Comparison of ENCODE assay signal across 8 cellular contexts in genomic region chr11:73625690-73626318, GRCh38. TPM values are rescaled to one million over a fixed set of nuclear protein-coding genes. Genes with fewer than 3 reads are reported as not detected.
DNase-seq lines count a peak whose midpoint lies in the region; ATAC-seq, FAIRE-seq and TF ChIP-seq lines count a peak whose summit lies in the region.

No MANE protein-coding gene starts in this region.

- H3K79me2 ChIP-seq in GM23338 (replicated peaks; ENCODE audit: insufficient read depth) (no peaks in the 10 kb centered on the region), keratinocyte (ENCODE audit: control insufficient read depth, insufficient read depth, low read length) (no peaks in the 10 kb centered on the region)

- H3K9me3 Mint-ChIP-seq in GM23338 = no peaks in the 10 kb centered on the region; the same call in 2 of the 3 replicates

- H3K9ac ChIP-seq in keratinocyte (ENCODE audit: control insufficient read depth, extremely low read depth, insufficient read depth, low read length) = no peak overlapping the region

- TF ChIP-seq CTCF in GM23338 (conservative IDR thresholded peaks at IDR 0.05; ENCODE audit: low read depth in 2 of 2) (peak; percentile 95 to 96), cardiac fibroblast (IDR thresholded peaks at IDR 0.05; ENCODE audit: low read depth, low read length) (peak; percentile 94), keratinocyte (optimal IDR thresholded peaks at IDR 0.05 in 1 of 3, IDR thresholded peaks at IDR 0.05 in 1 of 3, conservative IDR thresholded peaks at IDR 0.05 in 1 of 3; ENCODE audit: extremely low read depth in 1 of 3, insufficient read depth in 2 of 3, low read length in 3 of 3) (peak; percentile 74 to 93 (median 86))

- no peak overlapping the region for H3K27ac Mint-ChIP-seq in GM23338

- peaks cover 6% of the 10 kb centered on the region; the same call in 1 of the 2 replicates for H3F3A ChIP-seq in GM23338 (replicated peaks; ENCODE audit: low read depth)

- dilution Hi-C loops in keratinocyte (cut with MboI; ENCODE audit: extremely low pct_ligation_motif_present, low sequenced_read_pairs) = no loop called here

- FAIRE-seq in keratinocyte (lab: Jason Lieb, UNC) = peak; percentile 65

- H3K4me3 Mint-ChIP-seq in GM23338 = no peak overlapping the region

- H3K4me1 ChIP-seq in GM23338 (ENCODE audit: insufficient read depth) (peaks cover 25% of the 10 kb centered on the region), keratinocyte (ENCODE audit: control insufficient read depth, extremely low read depth, insufficient read depth, low read length) (no peaks in the 10 kb centered on the region)

- in situ Hi-C loops in ACHN (cut with HindIII; ENCODE audit: low pct_ligation_motif_present, low pct_unique_long_range_greater_than_20kb, low sequenced_read_pairs) = no loop called here

- no peak overlapping the region for H2AFZ ChIP-seq in GM23338
- peak overlapping the region; percentile 40 for H2AFZ ChIP-seq in keratinocyte (ENCODE audit: control insufficient read depth, low read length)

- no peaks in the 10 kb centered on the region for H3K9me2 ChIP-seq in GM23338 (ENCODE audit: insufficient read depth)

- no peaks in the 10 kb centered on the region for H3K9me3 ChIP-seq in keratinocyte (ENCODE audit: control insufficient read depth, low read depth, low read length)

- DNase-seq in ACHN (peak; percentile 67), GM23338 (ENCODE audit: low spot score) (peak; percentile 89), NCI-H345 treated with DMSO at 0.1 percent for 48 hours (lab: John Stamatoyannopoulos, UW; ENCODE audit: unreplicated experiment) (peak; percentile 66), cardiac fibroblast (ENCODE audit: low read depth in 2 of 2) (peak; percentile 72 to 76), keratinocyte (ENCODE audit: low read depth, low spot score) (no peak)
- DNase-seq in activated CD4-positive, CD25-positive, alpha-beta regulatory T cell (lab: John Stamatoyannopoulos, UW) = peak; percentile 23 to 43 (median 40)
- peak; percentile 36 to 48 (median 42) for DNase-seq in stimulated activated CD4-positive, alpha-beta T cell treated with anti-CD3 and anti-CD28 coated beads, Interleukin-1b, Interleukin-23, amount 100 ng/mL, for 24 hours (ENCODE audit: low read depth in 4 of 4, low spot score in 1 of 4)

- H3K36me3 ChIP-seq in GM23338 (ENCODE audit: insufficient read depth) (no peaks in the 10 kb centered on the region), keratinocyte (ENCODE audit: control insufficient read depth in 2 of 2, extremely low read depth in 1 of 2, insufficient read depth in 2 of 2, low read length in 2 of 2) (no peaks in the 10 kb centered on the region)

- H3K4me2 ChIP-seq in GM23338 = no peak overlapping the region
- H3K4me2 ChIP-seq in keratinocyte (ENCODE audit: control insufficient read depth, extremely low read depth, insufficient read depth, low read depth, low read length) = peak overlapping the region; percentile 45

- 0 out of 2 replicates have a peak, but pooled peaks cover 8% of the 10 kb centered on the region for H4K20me1 ChIP-seq in GM23338 (replicated peaks; ENCODE audit: insufficient read depth)
- no peaks in the 10 kb centered on the region for H4K20me1 ChIP-seq in keratinocyte (ENCODE audit: control insufficient read depth, extremely low read depth, insufficient read depth, low read length)

- ATAC-seq in GM23338 (peak; percentile 72), HG03097 (IDR thresholded peaks at IDR 0.05; ENCODE audit: low FRiP score, unreplicated experiment) (no peak)

- no peak overlapping the region for H3K27ac ChIP-seq in GM23338 (ENCODE audit: low read depth)
- H3K27ac ChIP-seq in keratinocyte (ENCODE audit: control insufficient read depth, insufficient read depth, low read length) = no peak overlapping the region

- peaks cover 52% of the 10 kb centered on the region for H3K27me3 Mint-ChIP-seq in GM23338 (ENCODE audit: insufficient read depth, low read depth, poor library complexity)

- no peaks in the 10 kb centered on the region for H3K9me1 ChIP-seq in keratinocyte (ENCODE audit: control insufficient read depth, extremely low read depth, insufficient read depth, low read length)

- H3K27me3 ChIP-seq in GM23338 (ENCODE audit: insufficient read depth) (peaks cover 75% of the 10 kb centered on the region), keratinocyte (ENCODE audit: control insufficient read depth, extremely low read depth, insufficient read depth, low read length) (peaks cover 13% of the 10 kb centered on the region)

- no peak overlapping the region for H3K4me3 ChIP-seq in GM23338
- peak overlapping the region in 1 of 2 donors; percentile 30 for H3K4me3 ChIP-seq in cardiac fibroblast (replicated peaks in 1 of 2; ENCODE audit: low read depth in 2 of 2, low read length in 2 of 2)
- H3K4me3 ChIP-seq in keratinocyte (ENCODE audit: control insufficient read depth in 2 of 3, extremely low read depth in 1 of 3, insufficient read depth in 2 of 3, low read depth in 1 of 3, low read length in 3 of 3) = no peak overlapping the region

- no peaks in the 10 kb centered on the region for H3K36me3 Mint-ChIP-seq in GM23338 (ENCODE audit: low read depth)

- peaks cover 30% of the 10 kb centered on the region for H3K4me1 Mint-ChIP-seq in GM23338

TF ChIP-seq in GM23338, 12 proteins besides CTCF, POLR2A, EP300 and RAD21:
- TF ChIP-seq ETS1 (IDR thresholded peaks at IDR 0.05) (no peak), STAT1 (IDR thresholded peaks at IDR 0.05; ENCODE audit: unreplicated experiment) (no peak), EZH2 (IDR thresholded peaks at IDR 0.05; ENCODE audit: low read depth, unreplicated experiment) (no peak)

RNA-seq across cellular contexts. Expression of gene PLEKHB1, which starts 20.6 kb away (rescaled TPM):
- total RNA-seq in GM23338 (2014; rRNA removed; shearing (Covaris generic)) = 10.3 and 20.1 TPM in 2 replicates
- 20.8 and 25.8 TPM in 2 replicates for polyA plus RNA-seq in GM23338 (2016; fragmentation: Nextera tagmentation; extraction: Ambion mirVana)
- 0.12 TPM in 1 of 3 replicates, not detected in the others for polyA plus RNA-seq in keratinocyte
- polyA plus RNA-seq in keratinocyte (2011; ENCODE audit: low read depth) = not detected
- polyA plus RNA-seq in keratinocyte (2011; cell fraction: cytosol; rRNA removed) = 0.04 and 0.06 TPM in 2 replicates
- 0.05 TPM in 1 of 2 replicates, not detected in the other for polyA plus RNA-seq in keratinocyte (2011; cell fraction: nucleus; rRNA removed)
- 0.45 TPM in 1 of 2 replicates, not detected in the other for polyA plus RNA-seq in keratinocyte (2012; ENCODE audit: low replicate concordance)
- polyA minus RNA-seq in keratinocyte = not detected in 3 replicates
- not detected for polyA minus RNA-seq in keratinocyte (2011; cell fraction: cytosol; rRNA and poly(A)+ RNA removed)
- not detected in 2 replicates for polyA minus RNA-seq in keratinocyte (2011; cell fraction: nucleus; rRNA and poly(A)+ RNA removed)

RNA-seq across cellular contexts. Expression of gene FAM168A, which starts 27.9 kb away (rescaled TPM):
- total RNA-seq in GM23338 (2014; rRNA removed; shearing (Covaris generic)) = 17.9 and 20.3 TPM in 2 replicates
- 8.0 and 9.6 TPM in 2 replicates for polyA plus RNA-seq in GM23338 (2016; fragmentation: Nextera tagmentation; extraction: Ambion mirVana)
- polyA plus RNA-seq in keratinocyte = 11.8 to 15.2 TPM (median 13.5 TPM) in 3 replicates
- polyA plus RNA-seq in keratinocyte (2011; ENCODE audit: low read depth) = 4.3 TPM
- polyA plus RNA-seq in keratinocyte (2011; cell fraction: cytosol; rRNA removed) = 11.3 and 11.4 TPM in 2 replicates
- polyA plus RNA-seq in keratinocyte (2011; cell fraction: nucleus; rRNA removed) = 24.7 and 30.1 TPM in 2 replicates
- 6.5 and 14.6 TPM in 2 replicates for polyA plus RNA-seq in keratinocyte (2012; ENCODE audit: low replicate concordance)
- polyA minus RNA-seq in keratinocyte = 24.5 to 45.5 TPM (median 32.6 TPM) in 3 replicates
- polyA minus RNA-seq in keratinocyte (2011; cell fraction: cytosol; rRNA and poly(A)+ RNA removed) = 13.6 TPM
- polyA minus RNA-seq in keratinocyte (2011; cell fraction: nucleus; rRNA and poly(A)+ RNA removed) = 22.5 and 36.6 TPM in 2 replicates

Comparison
In these comparisons a context has a peak if more than half of its experiments do, and no peak if none do; other contexts are left out.
1. RNA of gene PLEKHB1, which starts 20.6 kb away (polyA plus RNA-seq): 20.8 to 25.8 TPM in GM23338; 0.04 to 0.45 TPM in keratinocyte; every median in the first group is over 10 times any median in the second.
2. Peak in every context shown above with its lines, with median percentiles within 50 percentile points of each other: CTCF ChIP-seq.